14 cellular contexts compared by ENCODE assay signal in genomic region chr7:114502454-114503254, GRCh38.
DNase-seq lines count a peak whose midpoint lies in the region; TF ChIP-seq lines count a peak whose summit lies in the region.
"Had no signal": no experiment of that assay in that cellular context is flagged by ENCODE, and none has a peak within 500 bp of the region (broad histone marks: within the 10 kb centered on the region; RNA-seq: fewer than 3 reads in every experiment).

No MANE protein-coding gene starts in this region.

- no peaks in the 10 kb centered on the region for H3K27me3 ChIP-seq in osteoblast (ENCODE audit: insufficient read depth, low read length)

- TF ChIP-seq CTCF in osteoblast (IDR thresholded peaks at IDR 0.05; ENCODE audit: extremely low read depth, low read depth, low read length), result no peak

- peak overlapping the region; percentile 38 for H2AFZ ChIP-seq in osteoblast (ENCODE audit: low read length)

- DNase-seq in HCEC 1CT, result peak; percentile 42
- peak; percentile 15 for DNase-seq in NCI-H345 treated with DMSO at 0.1 percent for 48 hours (lab: John Stamatoyannopoulos, UW; ENCODE audit: unreplicated experiment)
- peak; percentile 62 for DNase-seq in dermis blood vessel endothelial cell
- no peak for DNase-seq in osteoblast (ENCODE audit: insufficient read length, low spot score, missing footprints)
- DNase-seq in pons (ENCODE audit: low spot score), result no peak
- no peak for DNase-seq in CD1c-positive myeloid dendritic cell (ENCODE audit: extremely low spot score)
- no peak for DNase-seq in NOMO-1 treated with dmso at 0.1 percent for 144 hours (lab: John Stamatoyannopoulos, UW; ENCODE audit: unreplicated experiment)
- DNase-seq in SIG-M5 (lab: John Stamatoyannopoulos, UW), result no peak
- DNase-seq: activated B cell treated with CpG ODN at 0.5 μM for 24 hours, cortex of kidney, hypothalamus, midbrain, NCI-H187 had no signal

- no peaks in the 10 kb centered on the region for H3K36me3 ChIP-seq in osteoblast (ENCODE audit: insufficient read depth, low read length)

- H3K4me2 ChIP-seq in osteoblast (ENCODE audit: insufficient read depth, low read length), result peak overlapping the region; percentile 59

- H4K20me1 ChIP-seq in osteoblast (ENCODE audit: insufficient read depth, low read length), result no peaks in the 10 kb centered on the region

- H3K27ac ChIP-seq in osteoblast (ENCODE audit: low read depth, low read length), result no peak overlapping the region

- H3K4me1 ChIP-seq in osteoblast (ENCODE audit: insufficient read depth, low read length), result peaks cover 7% of the 10 kb centered on the region

- no peaks in the 10 kb centered on the region for H3K79me2 ChIP-seq in osteoblast (ENCODE audit: insufficient read depth, low read length)

- H3K9me3 ChIP-seq in osteoblast (ENCODE audit: low read depth, low read length), result no peaks in the 10 kb centered on the region

- H3K4me3 ChIP-seq in osteoblast (ENCODE audit: insufficient read depth, low read length), result peak overlapping the region; percentile 25
- H3K4me3 ChIP-seq: GM12878 had no signal

Comparison
In these comparisons a context has a peak if more than half of its experiments do, and no peak if none do; other contexts are left out.
1. DNase-seq: peak in HCEC 1CT (single experiment), NCI-H345 treated with DMSO at 0.1 percent for 48 hours (single experiment) and dermis blood vessel endothelial cell (single experiment); none in osteoblast (single experiment), pons (single experiment), CD1c-positive myeloid dendritic cell (single experiment), NOMO-1 treated with dmso at 0.1 percent for 144 hours (single experiment) and SIG-M5 (single experiment).